Comparison of ENCODE assay signal across 25 cellular contexts in the genomic region with DNA sequence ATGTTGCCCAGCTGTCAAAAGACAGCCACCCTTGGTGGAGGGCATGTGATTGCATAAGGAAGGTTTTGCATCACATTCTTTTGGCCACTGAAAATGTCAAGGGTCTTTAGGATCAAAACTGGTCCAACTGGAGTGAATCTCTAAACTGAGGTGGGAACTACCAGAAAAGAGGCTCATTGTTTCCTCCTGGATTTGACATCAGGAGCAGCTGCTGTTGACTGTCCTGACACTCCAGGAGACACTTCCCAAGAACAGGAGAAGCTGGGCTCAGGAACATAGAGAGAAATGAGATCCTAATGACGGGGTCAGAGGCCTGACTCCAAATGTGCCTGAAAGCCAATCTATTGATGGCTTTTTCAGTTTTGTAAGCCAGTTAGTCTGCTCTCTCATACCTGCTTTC.
"Had no signal": no experiment of that assay in that cellular context is flagged by ENCODE, and none has a peak within 500 bp of the region (broad histone marks: within the 10 kb centered on the region; RNA-seq: fewer than 3 reads in every experiment).

No MANE protein-coding gene starts in this region.

- H3K9me3 ChIP-seq: ovary, psoas muscle, right lobe of liver, sigmoid colon, thoracic aorta, thyroid gland, tibial nerve, upper lobe of left lung, vagina had no signal

- H3K36me3 ChIP-seq: ovary, right lobe of liver, sigmoid colon, stomach, thoracic aorta, thyroid gland, tibial nerve, upper lobe of left lung, vagina had no signal

- FAIRE-seq: urothelium cell line had no signal

- DNase-seq: natural killer cell; occipital lobe; ovary; posterior cingulate gyrus; psoas muscle; right cardiac atrium; right lobe of liver; sigmoid colon; small intestine; stimulated activated CD4-positive, alpha-beta T cell treated with anti-CD3 and anti-CD28 coated beads, Interleukin-15, amount 100 ng/mL, for 24 hours; stimulated activated CD4-positive, alpha-beta T cell treated with anti-CD3 and anti-CD28 coated beads, Interleukin-2, amount 100 ng/mL, for 24 hours; stimulated activated CD4-positive, alpha-beta T cell treated with anti-CD3 and anti-CD28 coated beads, Interleukin-2, amount 100 ng/mL, for 48 hours; stimulated activated CD4-positive, alpha-beta T cell treated with anti-CD3 and anti-CD28 coated beads, Interleukin-4, amount 100 ng/mL, for 24 hours; stimulated activated naive B cell treated with anti-CD40 and anti-IgM and Interleukin-4, amounts not matched to agents 10 μg/mL and 1 μg/mL and 100 μg/mL, for 72 hours; stimulated activated naive CD4-positive, alpha-beta T cell treated with Interleukin-2 at 50 U/mL for 16 hours; stomach; thyroid gland; trophoblast cell; upper lobe of left lung had no signal

- ATAC-seq: natural killer cell; psoas muscle; right cardiac atrium; right lobe of liver; stimulated activated effector memory CD8-positive, alpha-beta T cell treated with anti-CD3 and anti-CD28 coated beads, Interleukin-12 subunit alpha, Interleukin-12 subunit beta, amount 100 ng/mL, for 72 hours; stimulated activated naive B cell treated with anti-CD40 and anti-IgM and Interleukin-4, amounts not matched to agents 10 μg/mL and 1 μg/mL and 100 μg/mL, for 72 hours had no signal

- H3K27me3 ChIP-seq: ovary, right lobe of liver, sigmoid colon, stomach, thyroid gland, tibial nerve, upper lobe of left lung, vagina had no signal

- H3K4me1 ChIP-seq: parathyroid adenoma, psoas muscle, right lobe of liver, thyroid gland, tibial nerve, upper lobe of left lung had no signal

- H3K4me3 ChIP-seq: ovary, psoas muscle, right lobe of liver, sigmoid colon, stomach, thoracic aorta, thyroid gland, tibial nerve, upper lobe of left lung, vagina had no signal

- H3K27ac ChIP-seq: ovary, parathyroid adenoma, psoas muscle, right lobe of liver, sigmoid colon, stomach, thoracic aorta, thyroid gland, tibial nerve, upper lobe of left lung, vagina had no signal

- H2AFZ ChIP-seq: parathyroid adenoma had no signal

- H3K9ac ChIP-seq: parathyroid adenoma had no signal

- H3K79me2 ChIP-seq: parathyroid adenoma had no signal
